Comparison of ENCODE assay signal across 12 cellular contexts in the genomic region with DNA sequence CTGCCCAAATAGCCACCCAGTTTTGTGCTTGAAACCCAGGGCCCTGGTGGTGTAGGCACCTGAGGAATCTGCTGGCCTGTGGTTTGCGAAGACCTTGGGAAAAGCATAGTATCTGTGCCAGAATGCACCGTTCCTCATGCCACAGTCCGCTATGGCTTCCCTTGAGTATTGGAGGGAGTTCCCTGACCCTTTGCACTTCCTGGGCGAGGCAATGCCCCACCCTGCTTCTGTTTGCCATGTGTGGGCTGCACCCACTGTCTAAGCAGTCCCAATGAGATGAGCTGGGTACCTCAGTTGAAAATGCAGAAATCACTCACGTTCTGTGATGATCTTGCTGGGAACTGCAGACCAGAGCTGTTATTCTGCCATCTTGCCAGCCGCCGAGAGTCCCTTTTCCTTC.
"Had no signal": no experiment of that assay in that cellular context is flagged by ENCODE, and none has a peak within 500 bp of the region (broad histone marks: within the 10 kb centered on the region; RNA-seq: fewer than 3 reads in every experiment).

No MANE protein-coding gene starts in this region.

- H3K79me2 ChIP-seq: hepatocyte had no signal

- FAIRE-seq: pancreas, small intestine had no signal

- H3K27ac ChIP-seq: hepatocyte, neural progenitor cell, pancreas, stomach, thoracic aorta, vagina had no signal

- H3K36me3 Mint-ChIP-seq: neural progenitor cell had no signal

- H3K9ac ChIP-seq: neural progenitor cell had no signal

- H3K9me3 ChIP-seq: pancreas, stomach, thoracic aorta, vagina had no signal

- H3K27ac Mint-ChIP-seq: dendritic cell treated with granulocyte-macrophage colony-stimulating factor and Interleukin-4, amounts not matched to agents 40 ng/mL and 50 ng/mL, for 4 days; natural killer cell treated with Interleukin-12 subunit alpha and Interleukin-12 subunit beta and Interleukin-15 and Interleukin-18, amount 100 ng/mL, for 72 hours had no signal

- H2AFZ ChIP-seq: hepatocyte had no signal

- H3K36me3 ChIP-seq: neural progenitor cell, pancreas, stomach, thoracic aorta, vagina had no signal

- DNase-seq: stimulated activated CD4-positive, alpha-beta T cell treated with anti-CD3 and anti-CD28 coated beads, Interleukin-12 subunit alpha, Interleukin-12 subunit beta, amount 100 ng/mL, for 4 hours; stimulated activated naive CD4-positive, alpha-beta T cell had no signal

- H3K4me1 ChIP-seq: neural progenitor cell, pancreas, stomach, vagina had no signal

- H3K4me2 ChIP-seq: hepatocyte, neural progenitor cell had no signal

- H3K4me3 ChIP-seq: hepatocyte, neural progenitor cell, pancreas, stomach, thoracic aorta, vagina had no signal

- ATAC-seq: natural killer cell treated with Interleukin-12 subunit alpha and Interleukin-12 subunit beta and Interleukin-15 and Interleukin-18, amount 100 ng/mL, for 72 hours had no signal

- H3K4me3 Mint-ChIP-seq: dendritic cell treated with granulocyte-macrophage colony-stimulating factor and Interleukin-4, amounts not matched to agents 40 ng/mL and 50 ng/mL, for 4 days; mesothelial cell of epicardium; natural killer cell treated with Interleukin-12 subunit alpha and Interleukin-12 subunit beta and Interleukin-15 and Interleukin-18, amount 100 ng/mL, for 72 hours; neural progenitor cell had no signal

- H3K27me3 ChIP-seq: hepatocyte, pancreas, stomach, vagina had no signal
